In genomic region chr5:65027149-65027548, GRCh38 we compare ENCODE assay signal across 11 cellular contexts.
DNase-seq lines count a peak whose midpoint lies in the region; ATAC-seq and TF ChIP-seq lines count a peak whose summit lies in the region.
"Had no signal": no experiment of that assay in that cellular context is flagged by ENCODE, and none has a peak within 500 bp of the region (broad histone marks: within the 10 kb centered on the region; RNA-seq: fewer than 3 reads in every experiment).

No MANE protein-coding gene starts in this region.

- no peaks in the 10 kb centered on the region for H3K27me3 ChIP-seq in sigmoid colon
- H3K27me3 ChIP-seq: SJCRH30 had no signal

- no peaks in the 10 kb centered on the region for H3K9me3 Mint-ChIP-seq in activated T-cell treated with anti-CD3 and anti-CD28 coated beads, Interleukin-2, amount 50 U/mL, for 24 hours
- H3K9me3 Mint-ChIP-seq in activated T-cell treated with anti-CD3 and anti-CD28 coated beads, Interleukin-2, amount 50 U/mL, for 4 hours = no peaks in the 10 kb centered on the region
- no peaks in the 10 kb centered on the region for H3K9me3 Mint-ChIP-seq in stimulated activated effector memory CD8-positive, alpha-beta T cell treated with anti-CD3 and anti-CD28 coated beads, Interleukin-12 subunit alpha, Interleukin-12 subunit beta, amount 100 ng/mL, for 72 hours

- DNase-seq in activated T-cell treated with anti-CD3 and anti-CD28 coated beads, Interleukin-2, amount 50 U/mL, for 24 hours = no peak
- DNase-seq in activated T-cell treated with anti-CD3 and anti-CD28 coated beads, Interleukin-2, amount 50 U/mL, for 4 hours = no peak
- DNase-seq in UCSD-AML1 (lab: John Stamatoyannopoulos, UW; ENCODE audit: unreplicated experiment) = peak; percentile 13
- no peak for DNase-seq in stimulated activated effector memory CD8-positive, alpha-beta T cell treated with anti-CD3 and anti-CD28 coated beads, Interleukin-12 subunit alpha, Interleukin-12 subunit beta, amount 100 ng/mL, for 72 hours (ENCODE audit: low spot score in 2 of 2)
- no peak for DNase-seq in GM10248 (ENCODE audit: extremely low spot score)
- DNase-seq in germinal center (ENCODE audit: low spot score) = no peak
- no peak for DNase-seq in sigmoid colon
- DNase-seq: activated CD8-positive, alpha-beta memory T cell treated with anti-CD3 and anti-CD28 coated beads, Interleukin-2, amount 50 U/mL, for 48 hours; SJCRH30 had no signal

- no peak overlapping the region for H3K4me3 ChIP-seq in sigmoid colon
- H3K4me3 ChIP-seq: SJCRH30 had no signal

- H3K4me1 ChIP-seq in sigmoid colon = no peaks in the 10 kb centered on the region
- H3K4me1 ChIP-seq: SJCRH30 had no signal

- H3K36me3 Mint-ChIP-seq in activated T-cell treated with anti-CD3 and anti-CD28 coated beads, Interleukin-2, amount 50 U/mL, for 24 hours (ENCODE audit: low read depth) = no peaks in the 10 kb centered on the region
- H3K36me3 Mint-ChIP-seq in activated T-cell treated with anti-CD3 and anti-CD28 coated beads, Interleukin-2, amount 50 U/mL, for 4 hours (ENCODE audit: insufficient read depth) = no peaks in the 10 kb centered on the region
- H3K36me3 Mint-ChIP-seq in stimulated activated effector memory CD8-positive, alpha-beta T cell treated with anti-CD3 and anti-CD28 coated beads, Interleukin-12 subunit alpha, Interleukin-12 subunit beta, amount 100 ng/mL, for 72 hours = no peaks in the 10 kb centered on the region

- peak overlapping the region; percentile 72 for H3K27ac Mint-ChIP-seq in activated T-cell treated with anti-CD3 and anti-CD28 coated beads, Interleukin-2, amount 50 U/mL, for 24 hours
- peak overlapping the region; percentile 79 for H3K27ac Mint-ChIP-seq in stimulated activated effector memory CD8-positive, alpha-beta T cell treated with anti-CD3 and anti-CD28 coated beads, Interleukin-12 subunit alpha, Interleukin-12 subunit beta, amount 100 ng/mL, for 72 hours

- no peak overlapping the region for H3K4me3 Mint-ChIP-seq in activated T-cell treated with anti-CD3 and anti-CD28 coated beads, Interleukin-2, amount 50 U/mL, for 24 hours
- no peak overlapping the region for H3K4me3 Mint-ChIP-seq in activated T-cell treated with anti-CD3 and anti-CD28 coated beads, Interleukin-2, amount 50 U/mL, for 4 hours
- H3K4me3 Mint-ChIP-seq in stimulated activated effector memory CD8-positive, alpha-beta T cell treated with anti-CD3 and anti-CD28 coated beads, Interleukin-12 subunit alpha, Interleukin-12 subunit beta, amount 100 ng/mL, for 72 hours = no peak overlapping the region

- POLR2A ChIA-PET in GM10248 (lab: Yijun Ruan, JAX) = no interaction called here

- H3K9me3 ChIP-seq in sigmoid colon = no peaks in the 10 kb centered on the region
- H3K9me3 ChIP-seq: SJCRH30 had no signal

- no peaks in the 10 kb centered on the region for H3K27me3 Mint-ChIP-seq in activated T-cell treated with anti-CD3 and anti-CD28 coated beads, Interleukin-2, amount 50 U/mL, for 24 hours
- H3K27me3 Mint-ChIP-seq in activated T-cell treated with anti-CD3 and anti-CD28 coated beads, Interleukin-2, amount 50 U/mL, for 4 hours (ENCODE audit: low read depth) = no peaks in the 10 kb centered on the region

- WGBS in sigmoid colon, 2 donors = 77 to 78% methylated on average over 1 of the region's 1 CpG

- no peak for TF ChIP-seq CTCF in GM10248 (IDR thresholded peaks at IDR 0.05; ENCODE audit: control extremely low read depth, extremely low read depth, low read depth, missing control alignments)
- no peak for TF ChIP-seq CTCF in sigmoid colon (IDR thresholded peaks at IDR 0.05)

- no peak overlapping the region for H3K27ac ChIP-seq in sigmoid colon
- H3K27ac ChIP-seq: SJCRH30 had no signal

- ATAC-seq in activated T-cell treated with anti-CD3 and anti-CD28 coated beads, Interleukin-2, amount 50 U/mL, for 4 hours = no peak
- ATAC-seq in HG02678 (IDR thresholded peaks at IDR 0.05; ENCODE audit: unreplicated experiment) = peak; percentile 70
- ATAC-seq in stimulated activated effector memory CD8-positive, alpha-beta T cell treated with anti-CD3 and anti-CD28 coated beads, Interleukin-12 subunit alpha, Interleukin-12 subunit beta, amount 100 ng/mL, for 72 hours = no peak
- ATAC-seq: HepG2 had no signal

- CTCF ChIA-PET in GM10248 (lab: Yijun Ruan, JAX) = no interaction called here

- H3K36me3 ChIP-seq in sigmoid colon = no peaks in the 10 kb centered on the region
- H3K36me3 ChIP-seq: SJCRH30 had no signal

- H3K4me1 Mint-ChIP-seq in activated T-cell treated with anti-CD3 and anti-CD28 coated beads, Interleukin-2, amount 50 U/mL, for 24 hours (ENCODE audit: low read depth) = peaks cover 13% of the 10 kb centered on the region
- peaks cover 10% of the 10 kb centered on the region for H3K4me1 Mint-ChIP-seq in activated T-cell treated with anti-CD3 and anti-CD28 coated beads, Interleukin-2, amount 50 U/mL, for 4 hours (ENCODE audit: low read depth)
- H3K4me1 Mint-ChIP-seq in stimulated activated effector memory CD8-positive, alpha-beta T cell treated with anti-CD3 and anti-CD28 coated beads, Interleukin-12 subunit alpha, Interleukin-12 subunit beta, amount 100 ng/mL, for 72 hours = peaks cover 9% of the 10 kb centered on the region

- TF ChIP-seq EP300 in sigmoid colon (IDR thresholded peaks at IDR 0.05) = no peak

- intact Hi-C loops in sigmoid colon (cut with DNase I) = no loop called here

- no peak for TF ChIP-seq POLR2A in sigmoid colon (IDR thresholded peaks at IDR 0.05)
